Comparison of ENCODE assay signal across 1 cellular context in the genomic region with DNA sequence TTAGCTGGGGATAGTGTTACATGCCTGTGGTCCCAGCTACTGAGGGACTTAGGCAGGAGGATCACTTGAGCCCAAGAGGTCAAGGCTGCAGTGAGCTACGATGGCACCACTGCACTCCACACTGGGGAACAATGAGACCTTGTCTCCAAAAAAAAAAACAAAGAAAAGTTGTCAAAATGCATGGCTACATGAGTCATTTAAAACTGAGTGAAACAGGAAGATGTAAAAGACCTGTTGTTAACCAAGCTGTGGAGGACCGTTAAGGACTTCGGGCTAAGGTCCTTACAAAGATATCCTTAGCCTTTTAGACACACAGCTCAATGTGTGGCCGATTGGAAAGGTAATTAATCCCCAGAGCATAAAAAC.
TF ChIP-seq lines count a peak whose summit lies in the region.

No MANE protein-coding gene starts in this region.

TF ChIP-seq in HepG2, 621 proteins besides CTCF, POLR2A, EP300 and RAD21 (continued from another document and continues in another):
- TF ChIP-seq, protein P1, sequence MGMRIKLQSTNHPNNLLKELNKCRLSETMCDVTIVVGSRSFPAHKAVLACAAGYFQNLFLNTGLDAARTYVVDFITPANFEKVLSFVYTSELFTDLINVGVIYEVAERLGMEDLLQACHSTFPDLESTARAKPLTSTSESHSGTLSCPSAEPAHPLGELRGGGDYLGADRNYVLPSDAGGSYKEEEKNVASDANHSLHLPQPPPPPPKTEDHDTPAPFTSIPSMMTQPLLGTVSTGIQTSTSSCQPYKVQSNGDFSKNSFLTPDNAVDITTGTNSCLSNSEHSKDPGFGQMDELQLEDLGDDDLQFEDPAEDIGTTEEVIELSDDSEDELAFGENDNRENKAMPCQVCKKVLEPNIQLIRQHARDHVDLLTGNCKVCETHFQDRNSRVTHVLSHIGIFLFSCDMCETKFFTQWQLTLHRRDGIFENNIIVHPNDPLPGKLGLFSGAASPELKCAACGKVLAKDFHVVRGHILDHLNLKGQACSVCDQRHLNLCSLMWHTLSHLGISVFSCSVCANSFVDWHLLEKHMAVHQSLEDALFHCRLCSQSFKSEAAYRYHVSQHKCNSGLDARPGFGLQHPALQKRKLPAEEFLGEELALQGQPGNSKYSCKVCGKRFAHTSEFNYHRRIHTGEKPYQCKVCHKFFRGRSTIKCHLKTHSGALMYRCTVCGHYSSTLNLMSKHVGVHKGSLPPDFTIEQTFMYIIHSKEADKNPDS (CRISPR knock-in tag; IDR thresholded peaks at IDR 0.05): no peak
- peak; percentile 66; the same call in 1 of the 2 replicates for TF ChIP-seq FOXK1 (CRISPR knock-in tag; IDR thresholded peaks at IDR 0.05; ENCODE audit: borderline replicate concordance, low read depth)
- TF ChIP-seq, protein P2, sequence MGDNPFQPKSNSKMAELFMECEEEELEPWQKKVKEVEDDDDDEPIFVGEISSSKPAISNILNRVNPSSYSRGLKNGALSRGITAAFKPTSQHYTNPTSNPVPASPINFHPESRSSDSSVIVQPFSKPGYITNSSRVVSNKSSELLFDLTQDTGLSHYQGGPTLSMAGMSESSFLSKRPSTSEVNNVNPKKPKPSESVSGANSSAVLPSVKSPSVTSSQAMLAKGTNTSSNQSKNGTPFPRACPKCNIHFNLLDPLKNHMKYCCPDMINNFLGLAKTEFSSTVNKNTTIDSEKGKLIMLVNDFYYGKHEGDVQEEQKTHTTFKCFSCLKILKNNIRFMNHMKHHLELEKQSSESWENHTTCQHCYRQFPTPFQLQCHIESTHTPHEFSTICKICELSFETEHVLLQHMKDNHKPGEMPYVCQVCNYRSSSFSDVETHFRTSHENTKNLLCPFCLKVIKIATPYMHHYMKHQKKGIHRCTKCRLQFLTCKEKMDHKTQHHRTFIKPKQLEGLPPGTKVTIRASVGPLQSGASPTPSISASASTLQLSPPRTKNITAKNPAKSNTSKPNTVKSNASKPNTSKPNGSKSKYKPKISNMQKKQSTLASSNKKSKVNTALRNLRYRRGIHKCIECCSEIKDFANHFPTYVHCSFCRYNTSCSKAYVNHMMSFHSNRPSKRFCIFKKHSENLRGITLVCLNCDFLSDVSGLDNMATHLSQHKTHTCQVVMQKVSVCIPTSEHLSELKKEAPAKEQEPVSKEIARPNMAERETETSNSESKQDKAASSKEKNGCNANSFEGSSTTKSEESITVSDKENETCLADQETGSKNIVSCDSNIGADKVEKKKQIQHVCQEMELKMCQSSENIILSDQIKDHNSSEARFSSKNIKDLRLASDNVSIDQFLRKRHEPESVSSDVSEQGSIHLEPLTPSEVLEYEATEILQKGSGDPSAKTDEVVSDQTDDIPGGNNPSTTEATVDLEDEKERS (CRISPR knock-in tag; IDR thresholded peaks at IDR 0.05): no peak
- no peak for TF ChIP-seq PHF20 (CRISPR knock-in tag; IDR thresholded peaks at IDR 0.05)
- TF ChIP-seq, protein P3, sequence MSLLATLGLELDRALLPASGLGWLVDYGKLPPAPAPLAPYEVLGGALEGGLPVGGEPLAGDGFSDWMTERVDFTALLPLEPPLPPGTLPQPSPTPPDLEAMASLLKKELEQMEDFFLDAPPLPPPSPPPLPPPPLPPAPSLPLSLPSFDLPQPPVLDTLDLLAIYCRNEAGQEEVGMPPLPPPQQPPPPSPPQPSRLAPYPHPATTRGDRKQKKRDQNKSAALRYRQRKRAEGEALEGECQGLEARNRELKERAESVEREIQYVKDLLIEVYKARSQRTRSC (CRISPR knock-in tag; IDR thresholded peaks at IDR 0.05; ENCODE audit: low read depth): no peak
- no peak for TF ChIP-seq KLF13 (CRISPR knock-in tag; IDR thresholded peaks at IDR 0.05)
- TF ChIP-seq, protein P4, sequence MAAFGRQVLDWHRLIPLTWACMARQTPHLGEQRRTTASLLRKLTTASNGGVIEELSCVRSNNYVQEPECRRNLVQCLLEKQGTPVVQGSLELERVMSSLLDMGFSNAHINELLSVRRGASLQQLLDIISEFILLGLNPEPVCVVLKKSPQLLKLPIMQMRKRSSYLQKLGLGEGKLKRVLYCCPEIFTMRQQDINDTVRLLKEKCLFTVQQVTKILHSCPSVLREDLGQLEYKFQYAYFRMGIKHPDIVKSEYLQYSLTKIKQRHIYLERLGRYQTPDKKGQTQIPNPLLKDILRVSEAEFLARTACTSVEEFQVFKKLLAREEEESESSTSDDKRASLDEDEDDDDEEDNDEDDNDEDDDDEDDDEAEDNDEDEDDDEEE (CRISPR knock-in tag; IDR thresholded peaks at IDR 0.05): no peak
- no peak for TF ChIP-seq ZNF577 (CRISPR knock-in tag; IDR thresholded peaks at IDR 0.05; ENCODE audit: borderline replicate concordance, low read depth)
- peak; percentile 79; the same call in 1 of the 2 replicates for TF ChIP-seq NCOR1 (IDR thresholded peaks at IDR 0.05; ENCODE audit: borderline replicate concordance, low read length)
- TF ChIP-seq LCORL (IDR thresholded peaks at IDR 0.05): peak; percentile 89; the same call in 1 of the 2 replicates
- 0 out of 2 replicates have a peak, but pooled peaks have one; percentile 61 for TF ChIP-seq LCORL (CRISPR knock-in tag; IDR thresholded peaks at IDR 0.05)
- TF ChIP-seq CENPX (CRISPR knock-in tag; IDR thresholded peaks at IDR 0.05): no peak
- TF ChIP-seq RARA (CRISPR knock-in tag; IDR thresholded peaks at IDR 0.05): peak; percentile 90
- TF ChIP-seq ATAD3A (CRISPR knock-in tag; IDR thresholded peaks at IDR 0.05): no peak
- TF ChIP-seq BHLHE40 (IDR thresholded peaks at IDR 0.05; ENCODE audit: low read length): peak; percentile 22; the same call in 1 of the 2 replicates
- TF ChIP-seq, protein P5, sequence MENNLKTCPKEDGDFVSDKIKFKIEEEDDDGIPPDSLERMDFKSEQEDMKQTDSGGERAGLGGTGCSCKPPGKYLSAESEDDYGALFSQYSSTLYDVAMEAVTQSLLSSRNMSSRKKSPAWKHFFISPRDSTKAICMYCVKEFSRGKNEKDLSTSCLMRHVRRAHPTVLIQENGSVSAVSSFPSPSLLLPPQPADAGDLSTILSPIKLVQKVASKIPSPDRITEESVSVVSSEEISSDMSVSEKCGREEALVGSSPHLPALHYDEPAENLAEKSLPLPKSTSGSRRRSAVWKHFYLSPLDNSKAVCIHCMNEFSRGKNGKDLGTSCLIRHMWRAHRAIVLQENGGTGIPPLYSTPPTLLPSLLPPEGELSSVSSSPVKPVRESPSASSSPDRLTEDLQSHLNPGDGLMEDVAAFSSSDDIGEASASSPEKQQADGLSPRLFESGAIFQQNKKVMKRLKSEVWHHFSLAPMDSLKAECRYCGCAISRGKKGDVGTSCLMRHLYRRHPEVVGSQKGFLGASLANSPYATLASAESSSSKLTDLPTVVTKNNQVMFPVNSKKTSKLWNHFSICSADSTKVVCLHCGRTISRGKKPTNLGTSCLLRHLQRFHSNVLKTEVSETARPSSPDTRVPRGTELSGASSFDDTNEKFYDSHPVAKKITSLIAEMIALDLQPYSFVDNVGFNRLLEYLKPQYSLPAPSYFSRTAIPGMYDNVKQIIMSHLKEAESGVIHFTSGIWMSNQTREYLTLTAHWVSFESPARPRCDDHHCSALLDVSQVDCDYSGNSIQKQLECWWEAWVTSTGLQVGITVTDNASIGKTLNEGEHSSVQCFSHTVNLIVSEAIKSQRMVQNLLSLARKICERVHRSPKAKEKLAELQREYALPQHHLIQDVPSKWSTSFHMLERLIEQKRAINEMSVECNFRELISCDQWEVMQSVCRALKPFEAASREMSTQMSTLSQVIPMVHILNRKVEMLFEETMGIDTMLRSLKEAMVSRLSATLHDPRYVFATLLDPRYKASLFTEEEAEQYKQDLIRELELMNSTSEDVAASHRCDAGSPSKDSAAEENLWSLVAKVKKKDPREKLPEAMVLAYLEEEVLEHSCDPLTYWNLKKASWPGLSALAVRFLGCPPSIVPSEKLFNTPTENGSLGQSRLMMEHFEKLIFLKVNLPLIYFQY (CRISPR knock-in tag; IDR thresholded peaks at IDR 0.05; ENCODE audit: borderline replicate concordance): 0 out of 2 replicates have a peak, but pooled peaks have one; percentile 31
- TF ChIP-seq, protein P6, sequence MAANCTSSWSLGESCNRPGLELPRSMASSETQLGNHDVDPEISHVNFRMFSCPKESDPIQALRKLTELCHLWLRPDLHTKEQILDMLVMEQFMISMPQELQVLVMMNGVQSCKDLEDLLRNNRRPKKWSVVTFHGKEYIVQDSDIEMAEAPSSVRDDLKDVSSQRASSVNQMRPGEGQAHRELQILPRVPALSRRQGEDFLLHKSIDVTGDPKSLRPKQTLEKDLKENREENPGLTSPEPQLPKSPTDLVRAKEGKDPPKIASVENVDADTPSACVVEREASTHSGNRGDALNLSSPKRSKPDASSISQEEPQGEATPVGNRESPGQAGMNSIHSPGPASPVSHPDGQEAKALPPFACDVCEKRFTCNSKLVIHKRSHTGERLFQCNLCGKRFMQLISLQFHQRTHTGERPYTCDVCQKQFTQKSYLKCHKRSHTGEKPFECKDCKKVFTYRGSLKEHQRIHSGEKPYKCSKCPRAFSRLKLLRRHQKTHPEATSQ (CRISPR knock-in tag; IDR thresholded peaks at IDR 0.05; ENCODE audit: borderline replicate concordance): no peak
- no peak for TF ChIP-seq KLF9 (CRISPR knock-in tag; IDR thresholded peaks at IDR 0.05; ENCODE audit: low read depth)
- TF ChIP-seq YY1 (IDR thresholded peaks at IDR 0.05; ENCODE audit: insufficient read depth, insufficient replicate concordance, low read depth, low read length): no peak
- TF ChIP-seq STAT5B (CRISPR knock-in tag; IDR thresholded peaks at IDR 0.05): no peak
- peak; percentile 15; the same call in 1 of the 2 replicates for TF ChIP-seq ZFY (CRISPR knock-in tag; IDR thresholded peaks at IDR 0.05)
- no peak for TF ChIP-seq TRIM24 (CRISPR knock-in tag; IDR thresholded peaks at IDR 0.05)
- no peak for TF ChIP-seq NR3C1 (CRISPR knock-in tag; IDR thresholded peaks at IDR 0.05)
- TF ChIP-seq FIP1L1 (IDR thresholded peaks at IDR 0.05; ENCODE audit: borderline replicate concordance, insufficient read depth, low read depth, low read length): no peak
- no peak for TF ChIP-seq HNRNPL (IDR thresholded peaks at IDR 0.05; ENCODE audit: low read depth, low read length)
- 0 out of 2 replicates have a peak, but pooled peaks have one; percentile 28 for TF ChIP-seq ZNF205 (CRISPR knock-in tag; IDR thresholded peaks at IDR 0.05)
- TF ChIP-seq, protein P7, sequence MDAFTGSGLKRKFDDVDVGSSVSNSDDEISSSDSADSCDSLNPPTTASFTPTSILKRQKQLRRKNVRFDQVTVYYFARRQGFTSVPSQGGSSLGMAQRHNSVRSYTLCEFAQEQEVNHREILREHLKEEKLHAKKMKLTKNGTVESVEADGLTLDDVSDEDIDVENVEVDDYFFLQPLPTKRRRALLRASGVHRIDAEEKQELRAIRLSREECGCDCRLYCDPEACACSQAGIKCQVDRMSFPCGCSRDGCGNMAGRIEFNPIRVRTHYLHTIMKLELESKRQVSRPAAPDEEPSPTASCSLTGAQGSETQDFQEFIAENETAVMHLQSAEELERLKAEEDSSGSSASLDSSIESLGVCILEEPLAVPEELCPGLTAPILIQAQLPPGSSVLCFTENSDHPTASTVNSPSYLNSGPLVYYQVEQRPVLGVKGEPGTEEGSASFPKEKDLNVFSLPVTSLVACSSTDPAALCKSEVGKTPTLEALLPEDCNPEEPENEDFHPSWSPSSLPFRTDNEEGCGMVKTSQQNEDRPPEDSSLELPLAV (CRISPR knock-in tag; conservative IDR thresholded peaks at IDR 0.05; ENCODE audit: low read depth): no peak
- TF ChIP-seq, protein P8, sequence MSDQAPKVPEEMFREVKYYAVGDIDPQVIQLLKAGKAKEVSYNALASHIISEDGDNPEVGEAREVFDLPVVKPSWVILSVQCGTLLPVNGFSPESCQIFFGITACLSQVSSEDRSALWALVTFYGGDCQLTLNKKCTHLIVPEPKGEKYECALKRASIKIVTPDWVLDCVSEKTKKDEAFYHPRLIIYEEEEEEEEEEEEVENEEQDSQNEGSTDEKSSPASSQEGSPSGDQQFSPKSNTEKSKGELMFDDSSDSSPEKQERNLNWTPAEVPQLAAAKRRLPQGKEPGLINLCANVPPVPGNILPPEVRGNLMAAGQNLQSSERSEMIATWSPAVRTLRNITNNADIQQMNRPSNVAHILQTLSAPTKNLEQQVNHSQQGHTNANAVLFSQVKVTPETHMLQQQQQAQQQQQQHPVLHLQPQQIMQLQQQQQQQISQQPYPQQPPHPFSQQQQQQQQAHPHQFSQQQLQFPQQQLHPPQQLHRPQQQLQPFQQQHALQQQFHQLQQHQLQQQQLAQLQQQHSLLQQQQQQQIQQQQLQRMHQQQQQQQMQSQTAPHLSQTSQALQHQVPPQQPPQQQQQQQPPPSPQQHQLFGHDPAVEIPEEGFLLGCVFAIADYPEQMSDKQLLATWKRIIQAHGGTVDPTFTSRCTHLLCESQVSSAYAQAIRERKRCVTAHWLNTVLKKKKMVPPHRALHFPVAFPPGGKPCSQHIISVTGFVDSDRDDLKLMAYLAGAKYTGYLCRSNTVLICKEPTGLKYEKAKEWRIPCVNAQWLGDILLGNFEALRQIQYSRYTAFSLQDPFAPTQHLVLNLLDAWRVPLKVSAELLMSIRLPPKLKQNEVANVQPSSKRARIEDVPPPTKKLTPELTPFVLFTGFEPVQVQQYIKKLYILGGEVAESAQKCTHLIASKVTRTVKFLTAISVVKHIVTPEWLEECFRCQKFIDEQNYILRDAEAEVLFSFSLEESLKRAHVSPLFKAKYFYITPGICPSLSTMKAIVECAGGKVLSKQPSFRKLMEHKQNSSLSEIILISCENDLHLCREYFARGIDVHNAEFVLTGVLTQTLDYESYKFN (CRISPR knock-in tag; conservative IDR thresholded peaks at IDR 0.05): peak; percentile 82
- TF ChIP-seq, protein P9, sequence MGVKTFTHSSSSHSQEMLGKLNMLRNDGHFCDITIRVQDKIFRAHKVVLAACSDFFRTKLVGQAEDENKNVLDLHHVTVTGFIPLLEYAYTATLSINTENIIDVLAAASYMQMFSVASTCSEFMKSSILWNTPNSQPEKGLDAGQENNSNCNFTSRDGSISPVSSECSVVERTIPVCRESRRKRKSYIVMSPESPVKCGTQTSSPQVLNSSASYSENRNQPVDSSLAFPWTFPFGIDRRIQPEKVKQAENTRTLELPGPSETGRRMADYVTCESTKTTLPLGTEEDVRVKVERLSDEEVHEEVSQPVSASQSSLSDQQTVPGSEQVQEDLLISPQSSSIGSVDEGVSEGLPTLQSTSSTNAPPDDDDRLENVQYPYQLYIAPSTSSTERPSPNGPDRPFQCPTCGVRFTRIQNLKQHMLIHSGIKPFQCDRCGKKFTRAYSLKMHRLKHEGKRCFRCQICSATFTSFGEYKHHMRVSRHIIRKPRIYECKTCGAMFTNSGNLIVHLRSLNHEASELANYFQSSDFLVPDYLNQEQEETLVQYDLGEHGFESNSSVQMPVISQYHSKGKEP (CRISPR knock-in tag; IDR thresholded peaks at IDR 0.05): no peak
- TF ChIP-seq FOXJ3 (CRISPR knock-in tag; IDR thresholded peaks at IDR 0.05; ENCODE audit: borderline replicate concordance): peak; percentile 75; the same call in 1 of the 2 replicates
- TF ChIP-seq ZNF274 (CRISPR knock-in tag; IDR thresholded peaks at IDR 0.05): no peak
- TF ChIP-seq ZMYM3 (CRISPR knock-in tag; IDR thresholded peaks at IDR 0.05): peak; percentile 39; the same call in 1 of the 2 replicates
- TF ChIP-seq ZNF782 (CRISPR knock-in tag; IDR thresholded peaks at IDR 0.05; ENCODE audit: borderline replicate concordance): no peak
- no peak for TF ChIP-seq ZNF143 (CRISPR knock-in tag; IDR thresholded peaks at IDR 0.05)
- TF ChIP-seq, protein P10, sequence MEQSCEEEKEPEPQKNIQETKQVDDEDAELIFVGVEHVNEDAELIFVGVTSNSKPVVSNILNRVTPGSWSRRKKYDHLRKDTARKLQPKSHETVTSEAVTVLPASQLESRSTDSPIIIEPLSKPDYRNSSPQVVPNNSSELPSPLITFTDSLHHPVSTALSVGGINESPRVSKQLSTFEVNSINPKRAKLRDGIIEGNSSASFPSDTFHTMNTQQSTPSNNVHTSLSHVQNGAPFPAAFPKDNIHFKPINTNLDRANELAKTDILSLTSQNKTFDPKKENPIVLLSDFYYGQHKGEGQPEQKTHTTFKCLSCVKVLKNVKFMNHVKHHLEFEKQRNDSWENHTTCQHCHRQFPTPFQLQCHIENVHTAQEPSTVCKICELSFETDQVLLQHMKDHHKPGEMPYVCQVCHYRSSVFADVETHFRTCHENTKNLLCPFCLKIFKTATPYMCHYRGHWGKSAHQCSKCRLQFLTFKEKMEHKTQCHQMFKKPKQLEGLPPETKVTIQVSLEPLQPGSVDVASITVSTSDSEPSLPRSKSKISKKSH (CRISPR knock-in tag; IDR thresholded peaks at IDR 0.05; ENCODE audit: borderline replicate concordance): no peak
- no peak for TF ChIP-seq ZNF720 (CRISPR knock-in tag; IDR thresholded peaks at IDR 0.05)
